ENCODE assay signal across 14 cellular contexts in the genomic region with DNA sequence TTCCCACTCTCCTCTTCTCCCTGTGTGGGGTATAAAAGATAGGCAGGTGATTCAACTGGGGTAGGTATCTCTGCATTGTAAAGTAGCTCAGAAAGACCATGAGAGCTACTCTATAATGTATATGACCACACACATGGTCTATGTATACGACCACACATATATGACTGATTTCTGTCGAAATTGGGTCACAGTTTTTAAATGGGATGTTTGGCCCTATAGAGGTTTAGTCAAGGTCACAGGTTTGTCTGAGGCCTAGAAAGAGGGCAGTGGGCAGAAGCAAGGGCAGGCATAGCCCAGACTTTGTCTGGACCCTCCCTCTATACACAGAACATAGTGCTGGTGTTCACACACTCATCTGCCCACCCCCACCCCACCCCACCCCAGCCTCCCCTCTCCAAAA. TPM values are rescaled to one million over a fixed set of nuclear protein-coding genes. Genes with fewer than 3 reads are reported as not detected.
DNase-seq lines count a peak whose midpoint lies in the region; ATAC-seq lines count a peak whose summit lies in the region.
"Had no signal": no experiment of that assay in that cellular context is flagged by ENCODE, and none has a peak within 500 bp of the region (broad histone marks: within the 10 kb centered on the region; RNA-seq: fewer than 3 reads in every experiment).

No MANE protein-coding gene starts in this region.

- H3K36me3 Mint-ChIP-seq in activated T-helper 1 cell treated with anti-CD3 and anti-CD28 coated beads, Interleukin-12 subunit alpha, Interleukin-12 subunit beta, Interleukin-2, Interleukin-4 antibody, amounts not matched to agents 30 ng/mL and 10 ng/mL and 1 ng/mL, durations not matched to agents 14 hours and 24 hours and 36 hours (ENCODE audit: low read depth): peaks cover 17% of the 10 kb centered on the region
- H3K36me3 Mint-ChIP-seq: immature natural killer cell had no signal

- no peaks in the 10 kb centered on the region for H3K27me3 Mint-ChIP-seq in activated T-helper 1 cell treated with anti-CD3 and anti-CD28 coated beads, Interleukin-12 subunit alpha, Interleukin-12 subunit beta, Interleukin-2, Interleukin-4 antibody, amounts not matched to agents 30 ng/mL and 10 ng/mL and 1 ng/mL, durations not matched to agents 14 hours and 24 hours and 36 hours (ENCODE audit: insufficient read depth)

- DNase-seq in activated T-helper 1 cell treated with anti-CD3 and anti-CD28 coated beads, Interleukin-12 subunit alpha, Interleukin-12 subunit beta, Interleukin-2, Interleukin-4 antibody, amounts not matched to agents 30 ng/mL and 10 ng/mL and 1 ng/mL, durations not matched to agents 14 hours and 24 hours and 36 hours (ENCODE audit: low spot score): no peak
- DNase-seq in NCI-H345 (lab: John Stamatoyannopoulos, UW) (no peak), NCI-H2196 (lab: John Stamatoyannopoulos, UW; ENCODE audit: unreplicated experiment) (no peak)
- no peak for DNase-seq in activated CD4-positive, alpha-beta T cell treated with anti-CD3 and anti-CD28 coated beads, Interleukin-2, amount 50 U/mL, for 48 hours
- DNase-seq in activated CD8-positive, alpha-beta memory T cell treated with anti-CD3 and anti-CD28 coated beads, Interleukin-2, amount 50 U/mL, for 48 hours: no peak
- DNase-seq: Caco-2, immature natural killer cell, NCI-H526 treated with DMSO at 0.1 percent for 48 hours, Right ventricle myocardium superior, sigmoid colon, uterus had no signal

- no peak overlapping the region for H3K4me3 Mint-ChIP-seq in activated T-helper 1 cell treated with anti-CD3 and anti-CD28 coated beads, Interleukin-12 subunit alpha, Interleukin-12 subunit beta, Interleukin-2, Interleukin-4 antibody, amounts not matched to agents 30 ng/mL and 10 ng/mL and 1 ng/mL, durations not matched to agents 14 hours and 24 hours and 36 hours
- H3K4me3 Mint-ChIP-seq: immature natural killer cell had no signal

- peak; percentile 17 for ATAC-seq in GM18858 (IDR thresholded peaks at IDR 0.05; ENCODE audit: unreplicated experiment)
- ATAC-seq in GM21360 (IDR thresholded peaks at IDR 0.05; ENCODE audit: unreplicated experiment): peak; percentile 23
- peak; percentile 20 for ATAC-seq in HG02981 (IDR thresholded peaks at IDR 0.05; ENCODE audit: unreplicated experiment)

- intact Hi-C loops in activated T-helper 1 cell treated with anti-CD3 and anti-CD28 coated beads, Interleukin-12 subunit alpha, Interleukin-12 subunit beta, Interleukin-2, Interleukin-4 antibody, amounts not matched to agents 30 ng/mL and 10 ng/mL and 1 ng/mL, durations not matched to agents 14 hours and 24 hours and 36 hours (cut with micrococcal nuclease): loop anchor here (1.0 kb wide), 6 partner anchors 36 to 396 kb away; a partner anchor contains a TSS

- no peaks in the 10 kb centered on the region for H3K9me3 Mint-ChIP-seq in activated T-helper 1 cell treated with anti-CD3 and anti-CD28 coated beads, Interleukin-12 subunit alpha, Interleukin-12 subunit beta, Interleukin-2, Interleukin-4 antibody, amounts not matched to agents 30 ng/mL and 10 ng/mL and 1 ng/mL, durations not matched to agents 14 hours and 24 hours and 36 hours
- H3K9me3 Mint-ChIP-seq: immature natural killer cell had no signal

- peaks cover 48% of the 10 kb centered on the region for H3K4me1 Mint-ChIP-seq in activated T-helper 1 cell treated with anti-CD3 and anti-CD28 coated beads, Interleukin-12 subunit alpha, Interleukin-12 subunit beta, Interleukin-2, Interleukin-4 antibody, amounts not matched to agents 30 ng/mL and 10 ng/mL and 1 ng/mL, durations not matched to agents 14 hours and 24 hours and 36 hours (ENCODE audit: low read depth)

- H3K27ac Mint-ChIP-seq in activated T-helper 1 cell treated with anti-CD3 and anti-CD28 coated beads, Interleukin-12 subunit alpha, Interleukin-12 subunit beta, Interleukin-2, Interleukin-4 antibody, amounts not matched to agents 30 ng/mL and 10 ng/mL and 1 ng/mL, durations not matched to agents 14 hours and 24 hours and 36 hours: peak overlapping the region; percentile 45
- H3K27ac Mint-ChIP-seq: immature natural killer cell had no signal

RNA-seq across cellular contexts. Expression of a gene that starts 4.4 kb away (rescaled TPM):
- total RNA-seq in activated T-helper 1 cell treated with anti-CD3 and anti-CD28 coated beads, Interleukin-12 subunit alpha, Interleukin-12 subunit beta, Interleukin-2, Interleukin-4 antibody, amounts not matched to agents 30 ng/mL and 10 ng/mL and 1 ng/mL, durations not matched to agents 14 hours and 24 hours and 36 hours: 3.1 and 4.4 TPM in 2 replicates
- total RNA-seq: Right ventricle myocardium superior, sigmoid colon had no signal

RNA-seq across cellular contexts. Expression of a gene that starts 58.8 kb away (rescaled TPM):
- total RNA-seq in activated T-helper 1 cell treated with anti-CD3 and anti-CD28 coated beads, Interleukin-12 subunit alpha, Interleukin-12 subunit beta, Interleukin-2, Interleukin-4 antibody, amounts not matched to agents 30 ng/mL and 10 ng/mL and 1 ng/mL, durations not matched to agents 14 hours and 24 hours and 36 hours: 27.3 and 30.0 TPM in 2 replicates
